Comparison of ENCODE assay signal across 18 cellular contexts in the genomic region with DNA sequence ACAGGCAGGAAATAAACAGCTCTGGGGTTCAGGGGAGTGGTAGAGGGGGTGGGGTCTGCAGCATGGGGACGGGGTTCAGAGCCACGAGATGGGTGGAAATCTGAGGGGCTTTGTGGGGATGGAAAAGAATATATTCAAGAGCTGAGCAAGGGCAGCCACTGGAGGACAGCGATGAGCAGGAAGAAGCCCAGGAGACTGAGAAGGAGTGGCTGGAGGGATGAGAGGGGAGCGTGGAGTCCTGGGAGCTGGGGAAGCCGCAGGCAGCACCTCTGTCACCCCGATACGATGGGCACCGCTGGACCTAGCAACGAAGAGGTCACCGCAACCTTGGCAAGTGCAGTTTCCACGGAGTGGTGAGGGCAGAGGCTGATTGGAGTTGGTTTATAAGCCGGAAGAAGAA. TPM values are rescaled to one million over a fixed set of nuclear protein-coding genes. Genes with fewer than 3 reads are reported as not detected.
A peak's percentile ranks its signal among the peaks of the same experiment; 100 is the strongest.
DNase-seq lines count a peak whose midpoint lies in the region; ATAC-seq and TF ChIP-seq lines count a peak whose summit lies in the region.
"Had no signal": no experiment of that assay in that cellular context is flagged by ENCODE, and none has a peak within 500 bp of the region (broad histone marks: within the 10 kb centered on the region; RNA-seq: fewer than 3 reads in every experiment).

No MANE protein-coding gene starts in this region.

- DNase-seq in activated CD4-positive, alpha-beta T cell treated with anti-CD3 and anti-CD28 coated beads, Interleukin-2, amount 10 ng/mL, durations not matched to agents 7 days and 5 days = no peak
- no peak for DNase-seq in activated CD4-positive, alpha-beta T cell treated with anti-CD3 and anti-CD28 coated beads, Interleukin-2, amount 50 U/mL, for 1 hour
- DNase-seq in H7 (peak; percentile 74), neural progenitor cell (ENCODE audit: low spot score) (peak; percentile 41), T1000 (lab: John Stamatoyannopoulos, UW) (no peak)
- DNase-seq in activated naive CD8-positive, alpha-beta T cell treated with anti-CD3 and anti-CD28 coated beads, Interleukin-2, amount 10 ng/mL, durations not matched to agents 7 days and 5 days = no peak
- DNase-seq in effector CD8-positive, alpha-beta T cell (lab: John Stamatoyannopoulos, UW) = no peak
- DNase-seq: effector CD4-positive, alpha-beta T cell; gastrocnemius medialis; GDM1; NCI-H1092 treated with DMSO at 0.1 percent for 48 hours; NCI-H345; spleen had no signal

- peaks cover 26% of the 10 kb centered on the region for H3K36me3 Mint-ChIP-seq in activated CD4-positive, alpha-beta T cell treated with anti-CD3 and anti-CD28 coated beads, Interleukin-2, amount 10 ng/mL, durations not matched to agents 7 days and 5 days (ENCODE audit: low read depth)
- peaks cover 32% of the 10 kb centered on the region for H3K36me3 Mint-ChIP-seq in activated naive CD8-positive, alpha-beta T cell treated with anti-CD3 and anti-CD28 coated beads, Interleukin-2, amount 10 ng/mL, durations not matched to agents 7 days and 5 days
- no peaks in the 10 kb centered on the region for H3K36me3 Mint-ChIP-seq in neural progenitor cell
- H3K36me3 Mint-ChIP-seq: brain had no signal

- ATAC-seq in activated naive CD8-positive, alpha-beta T cell treated with anti-CD3 and anti-CD28 coated beads, Interleukin-2, amount 10 ng/mL, durations not matched to agents 7 days and 5 days (ENCODE audit: low read depth) = no peak
- ATAC-seq in HG03442 (IDR thresholded peaks at IDR 0.05; ENCODE audit: unreplicated experiment) = no peak
- ATAC-seq: gastrocnemius medialis had no signal

- POLR2A ChIA-PET in activated CD4-positive, alpha-beta T cell treated with anti-CD3 and anti-CD28 coated beads, Interleukin-2, amount 10 ng/mL, durations not matched to agents 7 days and 5 days (lab: Charles Lee) = no interaction called here
- POLR2A ChIA-PET in activated naive CD8-positive, alpha-beta T cell treated with anti-CD3 and anti-CD28 coated beads, Interleukin-2, amount 10 ng/mL, durations not matched to agents 7 days and 5 days (lab: Charles Lee) = interaction anchor here (1.5 to 2.4 kb wide), 3 partner anchors 8 to 43 kb away, joined by 3 to 19 read pairs (median 6); a partner anchor contains a TSS

- TF ChIP-seq CTCF in neural progenitor cell (IDR thresholded peaks at IDR 0.05) = peak; percentile 19

- H3K9ac ChIP-seq in neural progenitor cell = no peak overlapping the region

- peaks cover 4% of the 10 kb centered on the region for H3K4me1 ChIP-seq in neural progenitor cell
- H3K4me1 ChIP-seq: gastrocnemius medialis, suprapubic skin had no signal

- H3K4me2 ChIP-seq in neural progenitor cell = no peak overlapping the region

- H3K27me3 ChIP-seq in H7 (ENCODE audit: control insufficient read depth, insufficient read depth, low read length) = no peaks in the 10 kb centered on the region
- H3K27me3 ChIP-seq in neural progenitor cell = peaks cover 24% of the 10 kb centered on the region
- H3K27me3 ChIP-seq: suprapubic skin had no signal

- no peaks in the 10 kb centered on the region for H3K9me3 ChIP-seq in neural progenitor cell (ENCODE audit: low read depth)
- H3K9me3 ChIP-seq: gastrocnemius medialis, spleen, suprapubic skin had no signal

- H3K9me3 Mint-ChIP-seq in activated CD4-positive, alpha-beta T cell treated with anti-CD3 and anti-CD28 coated beads, Interleukin-2, amount 10 ng/mL, durations not matched to agents 7 days and 5 days = no peaks in the 10 kb centered on the region
- no peaks in the 10 kb centered on the region for H3K9me3 Mint-ChIP-seq in activated naive CD8-positive, alpha-beta T cell treated with anti-CD3 and anti-CD28 coated beads, Interleukin-2, amount 10 ng/mL, durations not matched to agents 7 days and 5 days
- H3K9me3 Mint-ChIP-seq in neural progenitor cell = no peaks in the 10 kb centered on the region
- H3K9me3 Mint-ChIP-seq: brain, IgD-negative memory B cell had no signal

- peaks cover 6% of the 10 kb centered on the region for H3F3A ChIP-seq in neural progenitor cell (ENCODE audit: low read depth)

- CTCF ChIA-PET in activated CD4-positive, alpha-beta T cell treated with anti-CD3 and anti-CD28 coated beads, Interleukin-2, amount 10 ng/mL, durations not matched to agents 7 days and 5 days (lab: Charles Lee) = interaction anchor here (0.6 to 1.2 kb wide), 2 partner anchors 8 to 43 kb away, joined by 3 read pairs; no protein-coding TSS in a partner anchor

- H3K4me3 ChIP-seq in H7 (ENCODE audit: insufficient read depth, low read depth, low read length) (no peak overlapping the region), neural progenitor cell (no peak overlapping the region)
- H3K4me3 ChIP-seq: gastrocnemius medialis, spleen, suprapubic skin had no signal

- H3K79me2 ChIP-seq in neural progenitor cell (ENCODE audit: low read depth) = no peaks in the 10 kb centered on the region

- no peaks in the 10 kb centered on the region for H4K20me1 ChIP-seq in neural progenitor cell (ENCODE audit: low read depth)

- peak overlapping the region; percentile 16 for H3K27ac Mint-ChIP-seq in activated CD4-positive, alpha-beta T cell treated with anti-CD3 and anti-CD28 coated beads, Interleukin-2, amount 10 ng/mL, durations not matched to agents 7 days and 5 days
- peak overlapping the region; percentile 71 for H3K27ac Mint-ChIP-seq in activated naive CD8-positive, alpha-beta T cell treated with anti-CD3 and anti-CD28 coated beads, Interleukin-2, amount 10 ng/mL, durations not matched to agents 7 days and 5 days
- H3K27ac Mint-ChIP-seq in neural progenitor cell = no peak overlapping the region

- no peaks in the 10 kb centered on the region for H3K36me3 ChIP-seq in H7 (replicated peaks; ENCODE audit: control insufficient read depth, insufficient read depth, low read length)
- H3K36me3 ChIP-seq in neural progenitor cell = no peaks in the 10 kb centered on the region
- H3K36me3 ChIP-seq: gastrocnemius medialis, suprapubic skin had no signal

- H3K27ac ChIP-seq in neural progenitor cell = no peak overlapping the region
- H3K27ac ChIP-seq: gastrocnemius medialis, spleen, suprapubic skin had no signal

- no peaks in the 10 kb centered on the region for H3K27me3 Mint-ChIP-seq in activated CD4-positive, alpha-beta T cell treated with anti-CD3 and anti-CD28 coated beads, Interleukin-2, amount 10 ng/mL, durations not matched to agents 7 days and 5 days
- H3K27me3 Mint-ChIP-seq in activated naive CD8-positive, alpha-beta T cell treated with anti-CD3 and anti-CD28 coated beads, Interleukin-2, amount 10 ng/mL, durations not matched to agents 7 days and 5 days = no peaks in the 10 kb centered on the region
- peaks cover 4% of the 10 kb centered on the region for H3K27me3 Mint-ChIP-seq in neural progenitor cell (ENCODE audit: insufficient read depth, low read depth)
- H3K27me3 Mint-ChIP-seq: B cell, IgD-negative memory B cell had no signal

- H2AFZ ChIP-seq in neural progenitor cell (replicated peaks) = no peak overlapping the region

- no peak overlapping the region for H3K4me3 Mint-ChIP-seq in activated CD4-positive, alpha-beta T cell treated with anti-CD3 and anti-CD28 coated beads, Interleukin-2, amount 10 ng/mL, durations not matched to agents 7 days and 5 days
- H3K4me3 Mint-ChIP-seq in activated naive CD8-positive, alpha-beta T cell treated with anti-CD3 and anti-CD28 coated beads, Interleukin-2, amount 10 ng/mL, durations not matched to agents 7 days and 5 days = peak overlapping the region; percentile 20
- no peak overlapping the region for H3K4me3 Mint-ChIP-seq in neural progenitor cell
- H3K4me3 Mint-ChIP-seq: B cell, brain, IgD-negative memory B cell had no signal

- H3K4me1 Mint-ChIP-seq in activated CD4-positive, alpha-beta T cell treated with anti-CD3 and anti-CD28 coated beads, Interleukin-2, amount 10 ng/mL, durations not matched to agents 7 days and 5 days = peaks cover 62% of the 10 kb centered on the region
- H3K4me1 Mint-ChIP-seq in activated naive CD8-positive, alpha-beta T cell treated with anti-CD3 and anti-CD28 coated beads, Interleukin-2, amount 10 ng/mL, durations not matched to agents 7 days and 5 days = peaks cover 58% of the 10 kb centered on the region
- peaks cover 8% of the 10 kb centered on the region for H3K4me1 Mint-ChIP-seq in neural progenitor cell

RNA-seq across cellular contexts. Expression of a gene that starts 10.0 kb away (rescaled TPM):
- total RNA-seq in activated CD4-positive, alpha-beta T cell treated with anti-CD3 and anti-CD28 coated beads, Interleukin-2, amount 10 ng/mL, durations not matched to agents 7 days and 5 days = 100 to 1,000 TPM; 258 to 294 TPM
- 6.6 and 8.4 TPM in 2 replicates for total RNA-seq in H7 (2014; rRNA removed; shearing (Covaris generic))
- total RNA-seq in activated naive CD8-positive, alpha-beta T cell treated with anti-CD3 and anti-CD28 coated beads, Interleukin-2, amount 10 ng/mL, durations not matched to agents 7 days and 5 days = 100 to 1,000 TPM; 290 to 307 TPM
- total RNA-seq in neural progenitor cell (ENCODE audit: low replicate concordance) = 2.2 and 8.5 TPM in 2 replicates

RNA-seq across cellular contexts. Expression of a gene that starts 43.5 kb away (rescaled TPM):
- total RNA-seq in activated CD4-positive, alpha-beta T cell treated with anti-CD3 and anti-CD28 coated beads, Interleukin-2, amount 10 ng/mL, durations not matched to agents 7 days and 5 days = 10 to 100 TPM; 14.6 to 16.1 TPM
- 22.1 and 22.2 TPM in 2 replicates for total RNA-seq in H7 (2014; rRNA removed; shearing (Covaris generic))
- total RNA-seq in activated naive CD8-positive, alpha-beta T cell treated with anti-CD3 and anti-CD28 coated beads, Interleukin-2, amount 10 ng/mL, durations not matched to agents 7 days and 5 days = 10 to 100 TPM; 16.4 to 17.5 TPM
- 8.9 and 13.0 TPM in 2 replicates for total RNA-seq in neural progenitor cell (ENCODE audit: low replicate concordance)

Comparison
In these comparisons a context has a peak if more than half of its experiments do, and no peak if none do; other contexts are left out.
1. DNase-seq: peak in H7 (single experiment) and neural progenitor cell (single experiment); none in activated CD4-positive, alpha-beta T cell treated with anti-CD3 and anti-CD28 coated beads, Interleukin-2, amount 10 ng/mL, durations not matched to agents 7 days and 5 days (single experiment), activated CD4-positive, alpha-beta T cell treated with anti-CD3 and anti-CD28 coated beads, Interleukin-2, amount 50 U/mL, for 1 hour (single experiment), activated naive CD8-positive, alpha-beta T cell treated with anti-CD3 and anti-CD28 coated beads, Interleukin-2, amount 10 ng/mL, durations not matched to agents 7 days and 5 days (single experiment), T1000 (single experiment) and effector CD8-positive, alpha-beta T cell (single experiment).
2. RNA of a gene that starts 10.0 kb away (total RNA-seq): 290 to 307 TPM in activated naive CD8-positive, alpha-beta T cell treated with anti-CD3 and anti-CD28 coated beads, Interleukin-2, amount 10 ng/mL, durations not matched to agents 7 days and 5 days and 258 to 294 TPM in activated CD4-positive, alpha-beta T cell treated with anti-CD3 and anti-CD28 coated beads, Interleukin-2, amount 10 ng/mL, durations not matched to agents 7 days and 5 days; 6.6 to 8.4 TPM in H7 and 2.2 to 8.5 TPM in neural progenitor cell; every median in the first group is over 10 times any median in the second.